Comparison of ENCODE assay signal across 14 cellular contexts in the genomic region with DNA sequence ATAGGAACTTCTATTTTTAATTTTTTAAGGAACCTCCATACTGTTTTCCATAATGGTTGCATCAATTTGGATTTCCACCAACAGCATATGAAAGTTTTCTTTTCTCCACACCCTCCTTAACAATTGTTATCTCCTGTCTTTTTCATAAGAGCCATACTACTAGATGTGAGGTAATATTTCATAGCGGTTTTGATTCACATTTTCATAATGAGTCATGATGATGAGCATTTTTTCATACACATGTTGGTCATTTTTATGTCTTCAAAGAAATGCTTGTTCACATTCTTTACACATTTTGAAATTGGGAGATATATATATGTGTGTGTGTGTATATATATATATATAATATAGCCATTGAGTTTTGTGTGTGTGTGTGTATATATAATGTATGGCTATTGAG.
DNase-seq lines count a peak whose midpoint lies in the region; ATAC-seq and TF ChIP-seq lines count a peak whose summit lies in the region.
"Had no signal": no experiment of that assay in that cellular context is flagged by ENCODE, and none has a peak within 500 bp of the region (broad histone marks: within the 10 kb centered on the region; RNA-seq: fewer than 3 reads in every experiment).

No MANE protein-coding gene starts in this region.

- ATAC-seq in HG03378 (IDR thresholded peaks at IDR 0.05; ENCODE audit: unreplicated experiment) = no peak
- ATAC-seq: HepG2 had no signal

- no peak for TF ChIP-seq CTCF in choroid plexus epithelial cell (conservative IDR thresholded peaks at IDR 0.05; ENCODE audit: low read depth, low read length)

- peak; percentile 50 for DNase-seq in ELR (ENCODE audit: low read depth)
- peak; percentile 1 for DNase-seq in HS-27A (ENCODE audit: low read depth)
- DNase-seq in RKO (ENCODE audit: low spot score) = peak; percentile 17
- peak; percentile 7 for DNase-seq in choroid plexus epithelial cell (ENCODE audit: low read depth)
- DNase-seq in AG08395 (ENCODE audit: low spot score) = no peak
- no peak for DNase-seq in AG08396 (ENCODE audit: low spot score)
- DNase-seq: AML-193; Caco-2; CD4-positive, alpha-beta T cell; GDM1; GM23248 had no signal

- no peak overlapping the region for H3K4me3 ChIP-seq in choroid plexus epithelial cell (ENCODE audit: low read depth, low read length)
- H3K4me3 ChIP-seq: GM23248, HAP-1 had no signal

Comparison
In these comparisons a context has a peak if more than half of its experiments do, and no peak if none do; other contexts are left out.
1. DNase-seq: peak in ELR (single experiment), HS-27A (single experiment), RKO (single experiment) and choroid plexus epithelial cell (single experiment); none in AG08395 (single experiment) and AG08396 (single experiment).